ENCODE assay signal across 10 cellular contexts in genomic region chr2:164990953-164991352, GRCh38. TPM values are rescaled to one million over a fixed set of nuclear protein-coding genes. Genes with fewer than 3 reads are reported as not detected.
DNase-seq lines count a peak whose midpoint lies in the region; ATAC-seq and TF ChIP-seq lines count a peak whose summit lies in the region.
"Not testable (repeated sequence)": the region's sequence is repeated elsewhere in the genome, so short reads cannot be mapped to it uniquely, and the experiment has no call there.
"Had no signal": no experiment of that assay in that cellular context is flagged by ENCODE, and none has a peak within 500 bp of the region (broad histone marks: within the 10 kb centered on the region; RNA-seq: fewer than 3 reads in every experiment).

No MANE protein-coding gene starts in this region.

- H3K4me1 Mint-ChIP-seq in activated CD8-positive, alpha-beta T cell treated with anti-CD3 and anti-CD28 coated beads, Interleukin-2, amount 10 ng/mL, durations not matched to agents 7 days and 5 days (ENCODE audit: low read depth): peaks cover 46% of the 10 kb centered on the region

- H3K9me3 Mint-ChIP-seq in activated CD8-positive, alpha-beta T cell treated with anti-CD3 and anti-CD28 coated beads, Interleukin-2, amount 10 ng/mL, durations not matched to agents 7 days and 5 days (ENCODE audit: insufficient read depth): not testable (repeated sequence)

- H4K8ac ChIP-seq in mesenchymal stem cell (ENCODE audit: low read length): not testable (repeated sequence)

- H3K4me2 ChIP-seq in mesenchymal stem cell (ENCODE audit: low read length, poor library complexity, severe bottlenecking): not testable (repeated sequence)

- DNase-seq in GM04504 (ENCODE audit: low read depth) (peak; percentile 40), NCI-H226 (peak; percentile 20), choroid plexus epithelial cell (ENCODE audit: low read depth) (peak; percentile 57), foreskin keratinocyte (peak in 1 of 2 donors; percentile 52), mesenchymal stem cell (peak; percentile 74), skeletal muscle cell (ENCODE audit: low read depth) (peak; percentile 37)
- not testable (repeated sequence) for DNase-seq in activated CD8-positive, alpha-beta T cell treated with anti-CD3 and anti-CD28 coated beads, Interleukin-2, amount 10 ng/mL, durations not matched to agents 7 days and 5 days

- not testable (repeated sequence) for H3K27ac ChIP-seq in foreskin keratinocyte
- peak overlapping the region; percentile 90 for H3K27ac ChIP-seq in mesenchymal stem cell (ENCODE audit: low read length, poor library complexity, severe bottlenecking)

- not testable (repeated sequence) for H3K79me1 ChIP-seq in mesenchymal stem cell (replicated peaks; ENCODE audit: low read length, poor library complexity, severe bottlenecking)

- H2BK120ac ChIP-seq in mesenchymal stem cell (ENCODE audit: low read depth, low read length): not testable (repeated sequence)

- H3K23ac ChIP-seq in mesenchymal stem cell (ENCODE audit: low read length in 2 of 2): not testable (repeated sequence)

- H3K9me3 ChIP-seq in mesenchymal stem cell (ENCODE audit: control insufficient read depth, low read length): not testable (repeated sequence)

- not testable (repeated sequence) for H3K18ac ChIP-seq in mesenchymal stem cell (ENCODE audit: low read depth in 1 of 2, low read length in 2 of 2)

- H3K27ac Mint-ChIP-seq in activated CD8-positive, alpha-beta T cell treated with anti-CD3 and anti-CD28 coated beads, Interleukin-2, amount 10 ng/mL, durations not matched to agents 7 days and 5 days: peak overlapping the region; percentile 64

- H3K27me3 Mint-ChIP-seq in activated CD8-positive, alpha-beta T cell treated with anti-CD3 and anti-CD28 coated beads, Interleukin-2, amount 10 ng/mL, durations not matched to agents 7 days and 5 days (ENCODE audit: low read depth): not testable (repeated sequence)

- peaks cover 18% of the 10 kb centered on the region for H3K4me1 ChIP-seq in foreskin keratinocyte
- not testable (repeated sequence) for H3K4me1 ChIP-seq in mesenchymal stem cell (ENCODE audit: control insufficient read depth, insufficient read depth, low read depth, low read length)

- TF ChIP-seq CTCF in choroid plexus epithelial cell (conservative IDR thresholded peaks at IDR 0.05; ENCODE audit: low read depth, low read length); foreskin keratinocyte (conservative IDR thresholded peaks at IDR 0.05): not testable (repeated sequence)

- not testable (repeated sequence) for ATAC-seq in activated CD8-positive, alpha-beta T cell treated with anti-CD3 and anti-CD28 coated beads, Interleukin-2, amount 10 ng/mL, durations not matched to agents 7 days and 5 days
- ATAC-seq in foreskin keratinocyte: peak; percentile 42

- peak overlapping the region; percentile 81 for H2BK5ac ChIP-seq in mesenchymal stem cell (ENCODE audit: low read depth, low read length, poor library complexity, severe bottlenecking)

- H3K36me3 Mint-ChIP-seq in activated CD8-positive, alpha-beta T cell treated with anti-CD3 and anti-CD28 coated beads, Interleukin-2, amount 10 ng/mL, durations not matched to agents 7 days and 5 days (ENCODE audit: low read depth): not testable (repeated sequence)

- H2AFZ ChIP-seq in mesenchymal stem cell (ENCODE audit: low read depth, low read length): not testable (repeated sequence)

- not testable (repeated sequence) for H2BK15ac ChIP-seq in mesenchymal stem cell (ENCODE audit: low read depth, poor library complexity, severe bottlenecking)

- H3K9ac ChIP-seq in mesenchymal stem cell (ENCODE audit: low read length): peak overlapping the region; percentile 83

- H3K14ac ChIP-seq in mesenchymal stem cell (ENCODE audit: low read length in 2 of 2): not testable (repeated sequence)

- H3K4ac ChIP-seq in mesenchymal stem cell (ENCODE audit: low read depth in 1 of 2, low read length in 2 of 2): not testable (repeated sequence)

- POLR2A ChIA-PET in activated CD8-positive, alpha-beta T cell treated with anti-CD3 and anti-CD28 coated beads, Interleukin-2, amount 10 ng/mL, durations not matched to agents 7 days and 5 days (lab: Charles Lee): not testable (repeated sequence)

- H3K4me3 Mint-ChIP-seq in activated CD8-positive, alpha-beta T cell treated with anti-CD3 and anti-CD28 coated beads, Interleukin-2, amount 10 ng/mL, durations not matched to agents 7 days and 5 days: not testable (repeated sequence)

- not testable (repeated sequence) for H3K36me3 ChIP-seq in mesenchymal stem cell (ENCODE audit: control insufficient read depth in 1 of 2, insufficient read depth in 2 of 2, low read depth in 1 of 2, low read length in 2 of 2)

- H2AK5ac ChIP-seq in mesenchymal stem cell (ENCODE audit: low read length, severe bottlenecking): not testable (repeated sequence)

- H2BK12ac ChIP-seq in mesenchymal stem cell (ENCODE audit: low read length in 2 of 2): not testable (repeated sequence)

- not testable (repeated sequence) for H3K4me3 ChIP-seq in choroid plexus epithelial cell (ENCODE audit: low read depth, low read length); mesenchymal stem cell (ENCODE audit: insufficient read depth in 1 of 2, low read depth in 1 of 2, low read length in 2 of 2); skeletal muscle cell (ENCODE audit: low read depth, low read length)

- not testable (repeated sequence) for H3K27me3 ChIP-seq in foreskin keratinocyte; mesenchymal stem cell (ENCODE audit: control insufficient read depth in 1 of 2, insufficient read depth in 1 of 2, low read length in 2 of 2)

- CTCF ChIA-PET in activated CD8-positive, alpha-beta T cell treated with anti-CD3 and anti-CD28 coated beads, Interleukin-2, amount 10 ng/mL, durations not matched to agents 7 days and 5 days (lab: Charles Lee): interaction anchor here (1.9 to 3.3 kb wide), 2 partner anchors 24 to 213 kb away, joined by 5 to 22 read pairs; partner anchors contain the start of gene SCN3A

- not testable (repeated sequence) for H4K91ac ChIP-seq in mesenchymal stem cell (ENCODE audit: low read length)

RNA-seq across cellular contexts. Expression of gene SLC38A11, which starts 35.6 kb away (rescaled TPM):
- total RNA-seq in activated CD8-positive, alpha-beta T cell treated with anti-CD3 and anti-CD28 coated beads, Interleukin-2, amount 10 ng/mL, durations not matched to agents 7 days and 5 days: not detected
- not detected in 2 replicates for total RNA-seq in foreskin keratinocyte
- polyA plus RNA-seq in foreskin keratinocyte: not detected in 2 replicates
- not detected for polyA plus RNA-seq in mesenchymal stem cell (2013, experiment 1 of 2)
- polyA plus RNA-seq in mesenchymal stem cell (2013, experiment 2 of 2): not detected
- total RNA-seq: activated CD4-positive, alpha-beta T cell treated with anti-CD3 and anti-CD28 coated beads for 36 hours; activated CD8-positive, alpha-beta memory T cell treated with anti-CD3 and anti-CD28 coated beads, Interleukin-2, amount 10 ng/mL, durations not matched to agents 7 days and 5 days; GM12878 had no signal
- polyA plus RNA-seq: GM12878 had no signal
